ENCODE assay signal across 23 cellular contexts in genomic region chr16:29658693-29659092, GRCh38. TPM values are rescaled to one million over a fixed set of nuclear protein-coding genes. Genes with fewer than 3 reads are reported as not detected.
"Had no signal": no experiment of that assay in that cellular context is flagged by ENCODE, and none has a peak within 500 bp of the region (broad histone marks: within the 10 kb centered on the region; RNA-seq: fewer than 3 reads in every experiment).

No MANE protein-coding gene starts in this region.

- DNase-seq: activated B cell treated with CpG ODN at 0.5 μM for 24 hours; activated CD4-positive, alpha-beta T cell treated with anti-CD3 and anti-CD28 coated beads for 4 hours; activated CD8-positive, alpha-beta T cell treated with anti-CD3 and anti-CD28 coated beads for 36 hours; activated naive CD4-positive, alpha-beta T cell; activated T-cell treated with anti-CD3 and anti-CD28 coated beads, Interleukin-2, amount 50 U/mL, for 1 hour; adrenal gland; effector memory CD4-positive, alpha-beta T cell; foreskin melanocyte; kidney; lower lobe of right lung; naive B cell; stimulated activated CD4-positive, alpha-beta T cell treated with anti-CD3 and anti-CD28 coated beads, Interleukin-2, amount 100 ng/mL, for 48 hours; stimulated activated CD8-positive, alpha-beta memory T cell treated with anti-CD3 and anti-CD28 coated beads, Interleukin-4, amount 100 ng/mL, for 48 hours; stimulated activated naive B cell treated with anti-CD40 and anti-IgM and Interleukin-4, amounts not matched to agents 10 μg/mL and 1 μg/mL and 100 μg/mL, for 72 hours had no signal

- ATAC-seq: activated CD8-positive, alpha-beta T cell treated with anti-CD3 and anti-CD28 coated beads for 36 hours; esophagus mucosa; lower lobe of right lung; stimulated activated naive B cell treated with anti-CD40 and anti-IgM and Interleukin-4, amounts not matched to agents 10 μg/mL and 1 μg/mL and 100 μg/mL, for 72 hours had no signal

- H3K27me3 Mint-ChIP-seq: activated B cell treated with CpG ODN at 0.5 μM for 24 hours; activated CD8-positive, alpha-beta T cell treated with anti-CD3 and anti-CD28 coated beads for 36 hours; central memory CD8-positive, alpha-beta T cell; naive B cell; stimulated activated naive B cell treated with anti-CD40 and anti-IgM and Interleukin-4, amounts not matched to agents 10 μg/mL and 1 μg/mL and 100 μg/mL, for 72 hours; type B pancreatic cell had no signal

- H3K27ac Mint-ChIP-seq: activated B cell treated with CpG ODN at 0.5 μM for 24 hours; activated T-helper 2 cell treated with anti-CD3 and anti-CD28 coated beads, Interferon-gamma antibody, Interleukin-2, Interleukin-4, amounts not matched to agents 10 μg/mL and 5 μg/mL and 100 μg/mL, durations not matched to agents 14 hours and 24 hours and 36 hours; stimulated activated naive B cell treated with anti-CD40 and anti-IgM and Interleukin-4, amounts not matched to agents 10 μg/mL and 1 μg/mL and 100 μg/mL, for 72 hours; T-helper 1 cell treated with Interleukin-12 subunit alpha and Interleukin-12 subunit beta and Interleukin-4 antibody, amounts not matched to agents 30 μg/mL and 1 μg/mL, for 36 hours; type B pancreatic cell had no signal

- H3K9me3 Mint-ChIP-seq: activated B cell treated with CpG ODN at 0.5 μM for 24 hours; activated CD8-positive, alpha-beta T cell treated with anti-CD3 and anti-CD28 coated beads for 36 hours; activated T-helper 2 cell treated with anti-CD3 and anti-CD28 coated beads, Interferon-gamma antibody, Interleukin-2, Interleukin-4, amounts not matched to agents 10 μg/mL and 5 μg/mL and 100 μg/mL, durations not matched to agents 14 hours and 24 hours and 36 hours; central memory CD8-positive, alpha-beta T cell; naive B cell; stimulated activated naive B cell treated with anti-CD40 and anti-IgM and Interleukin-4, amounts not matched to agents 10 μg/mL and 1 μg/mL and 100 μg/mL, for 72 hours; T-helper 1 cell treated with Interleukin-12 subunit alpha and Interleukin-12 subunit beta and Interleukin-4 antibody, amounts not matched to agents 30 μg/mL and 1 μg/mL, for 36 hours; type B pancreatic cell had no signal

- H3K27me3 ChIP-seq: adrenal gland, vagina had no signal

- H3K27ac ChIP-seq: adrenal gland, lower lobe of right lung, thoracic aorta, vagina had no signal

- H3K4me1 ChIP-seq: adrenal gland, lower lobe of right lung, vagina had no signal

- H3K4me3 Mint-ChIP-seq: activated B cell treated with CpG ODN at 0.5 μM for 24 hours; activated CD8-positive, alpha-beta T cell treated with anti-CD3 and anti-CD28 coated beads for 36 hours; central memory CD8-positive, alpha-beta T cell; stimulated activated naive B cell treated with anti-CD40 and anti-IgM and Interleukin-4, amounts not matched to agents 10 μg/mL and 1 μg/mL and 100 μg/mL, for 72 hours; T-helper 1 cell treated with Interleukin-12 subunit alpha and Interleukin-12 subunit beta and Interleukin-4 antibody, amounts not matched to agents 30 μg/mL and 1 μg/mL, for 36 hours; type B pancreatic cell had no signal

- H3K36me3 ChIP-seq: adrenal gland, lower lobe of right lung, thoracic aorta, vagina had no signal

- H3K36me3 Mint-ChIP-seq: naive B cell, type B pancreatic cell had no signal

- H3K9me3 ChIP-seq: adrenal gland, lower lobe of right lung, thoracic aorta, vagina had no signal

- H3K4me3 ChIP-seq: adrenal gland, lower lobe of right lung, thoracic aorta, vagina had no signal

RNA-seq across cellular contexts. Expression of gene SPN, which starts 4.4 kb away (rescaled TPM):
- total RNA-seq: dermis microvascular lymphatic vessel endothelial cell, endothelial cell of umbilical vein had no signal
- polyA plus RNA-seq: endothelial cell of umbilical vein had no signal
